ENCODE assay signal across 8 cellular contexts in genomic region chr1:1511533-1512285, GRCh38. TPM values are rescaled to one million over a fixed set of nuclear protein-coding genes. Genes with fewer than 3 reads are reported as not detected.
DNase-seq lines count a peak whose midpoint lies in the region; ATAC-seq and TF ChIP-seq lines count a peak whose summit lies in the region.

Gene ATAD3A, plus strand, starts transcription at chr1:1512162. Its CDS starts 107 bp downstream, at chr1:1512269.

- no peaks in the 10 kb centered on the region for H3K9me3 ChIP-seq in aorta (ENCODE audit: control insufficient read depth, low read length)

- no peaks in the 10 kb centered on the region for H3K4me1 ChIP-seq in aorta (ENCODE audit: control insufficient read depth in 1 of 2, insufficient read depth in 2 of 2, low read length in 2 of 2)

- in situ Hi-C loops in astrocyte of the cerebellum (cut with HindIII; ENCODE audit: low sequenced_read_pairs), result no loop called here

- DNase-seq in NCI-H2081 treated with DMSO at 0.1 percent for 48 hours (lab: John Stamatoyannopoulos, UW) (peak; percentile 64), T1000 (lab: John Stamatoyannopoulos, UW) (peak; percentile 96), astrocyte of the cerebellum (ENCODE audit: low read depth) (peak; percentile 94), hepatic stellate cell (ENCODE audit: low spot score) (peak; percentile 100), renal cortical epithelial cell (ENCODE audit: low read depth) (peak; percentile 90), aorta (peak; percentile 99 to 100)

- intact Hi-C loops in aorta (cut with DNase I), result loop anchor here in 1 of 2 donors (2.0 kb wide), 1 partner anchor 63 kb away; the partner anchor contains the start of gene SSU72

- H3K4me3 ChIP-seq in astrocyte of the cerebellum (ENCODE audit: low read depth, low read length) (peak within 1 kb of the TSS; percentile 88), aorta (ENCODE audit: low read length in 2 of 2) (peak within 1 kb of the TSS; percentile 63 to 89)

- TF ChIP-seq CTCF in astrocyte of the cerebellum (IDR thresholded peaks at IDR 0.05; ENCODE audit: low read depth, low read length, missing control alignments), result no peak

- H3K27ac ChIP-seq in aorta (ENCODE audit: low read depth in 1 of 2, low read length in 2 of 2), result peak within 1 kb of the TSS in 1 of 2 donors; percentile 77

- H3K27me3 ChIP-seq in aorta (ENCODE audit: control insufficient read depth in 1 of 2, insufficient read depth in 2 of 2, low read length in 1 of 2), result no peaks in the 10 kb centered on the region

- ATAC-seq in GM18520 (IDR thresholded peaks at IDR 0.05; ENCODE audit: unreplicated experiment) (peak; percentile 84), HG03045 (IDR thresholded peaks at IDR 0.05; ENCODE audit: unreplicated experiment) (peak; percentile 85), aorta (ENCODE audit: low FRiP score) (peak; percentile 98)

- H3K36me3 ChIP-seq in aorta (ENCODE audit: control insufficient read depth in 1 of 2, insufficient read depth in 2 of 2, low read length in 1 of 2), result no peaks in the 10 kb centered on the region

- 0% methylated on average over 87 to 99 of the region's 99 CpGs for WGBS in aorta, 2 donors

RNA-seq across cellular contexts. Expression of gene ATAD3A, which starts in this region (rescaled TPM):
- 27.0 and 42.0 TPM in 2 replicates for total RNA-seq in renal cortical epithelial cell
- total RNA-seq in aorta, result 10 to 100 TPM; 11.9 to 13.2 TPM
- polyA plus RNA-seq in aorta, result 10 to 100 TPM in 1 of 2 donors, 1 to 10 TPM in 1; 8.3 to 20.2 TPM
